Comparison of ENCODE assay signal across 9 cellular contexts in genomic region chr17:29376667-29377268, GRCh38. TPM values are rescaled to one million over a fixed set of nuclear protein-coding genes. Genes with fewer than 3 reads are reported as not detected.
DNase-seq lines count a peak whose midpoint lies in the region; ATAC-seq, FAIRE-seq and TF ChIP-seq lines count a peak whose summit lies in the region.
"Had no signal": no experiment of that assay in that cellular context is flagged by ENCODE, and none has a peak within 500 bp of the region (broad histone marks: within the 10 kb centered on the region; RNA-seq: fewer than 3 reads in every experiment).

No MANE protein-coding gene starts in this region.

- no peaks in the 10 kb centered on the region for H3K9me3 ChIP-seq in IMR-90 (ENCODE audit: control insufficient read depth, insufficient read depth, low read length)
- no peaks in the 10 kb centered on the region for H3K9me3 ChIP-seq in astrocyte (ENCODE audit: insufficient read depth, low read depth, low read length)

- WGBS in IMR-90 (ENCODE audit: extremely low coverage in 2 of 2, insufficient read length in 1 of 2), 2 experiments: no CpG with 5 or more reads among the region's 3 CpGs

- H3K4me2 ChIP-seq in IMR-90 (ENCODE audit: low read depth, low read length) (peak overlapping the region; percentile 62), astrocyte (ENCODE audit: low read length) (peak overlapping the region; percentile 81)

- H3K36me3 Mint-ChIP-seq in astrocyte (ENCODE audit: low read depth, unreplicated experiment): no peaks in the 10 kb centered on the region
- no peaks in the 10 kb centered on the region for H3K36me3 Mint-ChIP-seq in activated CD4-positive, alpha-beta memory T cell treated with anti-CD3 and anti-CD28 coated beads for 36 hours

- BruUV-seq in IMR-90 (replicated peaks; lab: Mats Ljungman, UMichigan): no TSS peak

- H2BK5ac ChIP-seq in IMR-90 (ENCODE audit: low read depth, low read length, poor library complexity, severe bottlenecking): peak overlapping the region; percentile 6

- H3K27me3 ChIP-seq in IMR-90 (ENCODE audit: control insufficient read depth, insufficient read depth, low read length): no peaks in the 10 kb centered on the region
- H3K27me3 ChIP-seq in astrocyte (ENCODE audit: insufficient read depth, low read length): no peaks in the 10 kb centered on the region

- FAIRE-seq in astrocyte (lab: Jason Lieb, UNC): peak; percentile 60
- FAIRE-seq: keratinocyte had no signal

- peak overlapping the region; percentile 97 for H3K27ac Mint-ChIP-seq in astrocyte (ENCODE audit: unreplicated experiment)
- H3K27ac Mint-ChIP-seq in activated CD4-positive, alpha-beta memory T cell treated with anti-CD3 and anti-CD28 coated beads for 36 hours: no peak overlapping the region

- no peak overlapping the region for H2BK120ac ChIP-seq in IMR-90 (ENCODE audit: low read depth, low read length)

- H3K36me3 ChIP-seq in IMR-90 (ENCODE audit: control insufficient read depth, insufficient read depth, low read length): no peaks in the 10 kb centered on the region
- no peaks in the 10 kb centered on the region for H3K36me3 ChIP-seq in astrocyte (ENCODE audit: insufficient read depth, low read length)

- POLR2A ChIA-PET in IMR-90 (lab: Charles Lee; ENCODE audit: unreplicated experiment): no interaction called here
- POLR2A ChIA-PET in activated CD4-positive, alpha-beta memory T cell treated with anti-CD3 and anti-CD28 coated beads for 36 hours (lab: Charles Lee): no interaction called here

- CTCF ChIA-PET in IMR-90 (lab: Yijun Ruan, JAX): interaction anchor here (0.6 to 0.7 kb wide), 2 partner anchors 124 to 253 kb away, joined by 3 read pairs; no protein-coding TSS in a partner anchor
- CTCF ChIA-PET in activated CD4-positive, alpha-beta memory T cell treated with anti-CD3 and anti-CD28 coated beads for 36 hours (lab: Charles Lee): interaction anchor here (1.4 to 1.5 kb wide), 2 partner anchors 9 to 160 kb away, joined by 3 to 4 read pairs; no protein-coding TSS in a partner anchor

- no peak overlapping the region for H4K5ac ChIP-seq in IMR-90 (ENCODE audit: low read depth, low read length)

- dilution Hi-C loops in IMR-90 (cut with HindIII; ENCODE audit: low sequenced_read_pairs, unreplicated experiment): no loop called here

- H3K9me3 Mint-ChIP-seq in astrocyte (ENCODE audit: unreplicated experiment): no peaks in the 10 kb centered on the region
- H3K9me3 Mint-ChIP-seq in activated CD4-positive, alpha-beta memory T cell treated with anti-CD3 and anti-CD28 coated beads for 36 hours: no peaks in the 10 kb centered on the region

- no peak overlapping the region for H3K23ac ChIP-seq in IMR-90 (ENCODE audit: low read depth, low read length)

- 0 out of 2 replicates have a peak overlapping the region, but pooled peaks have one; percentile 38 for H3K9ac ChIP-seq in IMR-90 (ENCODE audit: low read depth, low read length)
- peak overlapping the region; percentile 71 for H3K9ac ChIP-seq in astrocyte (ENCODE audit: low read length)

- TF ChIP-seq POLR2A in IMR-90 (IDR thresholded peaks at IDR 0.05; ENCODE audit: low read depth, low read length): no peak

- no peak overlapping the region for H4K91ac ChIP-seq in IMR-90 (ENCODE audit: insufficient read depth, low read depth, low read length)

- no peak overlapping the region for H2AK5ac ChIP-seq in IMR-90 (ENCODE audit: low read depth, low read length)

- peak overlapping the region; percentile 2; the same call in 1 of the 2 replicates for H3K18ac ChIP-seq in IMR-90 (ENCODE audit: low read depth, low read length)

- H2BK20ac ChIP-seq in IMR-90 (ENCODE audit: low read depth, low read length): no peak overlapping the region

- H3K9me1 ChIP-seq in IMR-90 (ENCODE audit: insufficient read depth, low read length): no peaks in the 10 kb centered on the region

- H3K27me3 Mint-ChIP-seq in astrocyte (ENCODE audit: low read depth, unreplicated experiment): peaks cover 1% of the 10 kb centered on the region
- H3K27me3 Mint-ChIP-seq in activated CD4-positive, alpha-beta memory T cell treated with anti-CD3 and anti-CD28 coated beads for 36 hours: no peaks in the 10 kb centered on the region

- H3K27ac ChIP-seq in IMR-90 (ENCODE audit: insufficient read depth, low read length): peak overlapping the region; percentile 29; the same call in 1 of the 2 replicates
- peak overlapping the region; percentile 61 for H3K27ac ChIP-seq in astrocyte (ENCODE audit: low read depth, low read length)

- H3K4ac ChIP-seq in IMR-90 (ENCODE audit: low read depth, low read length): no peak overlapping the region

- H3K4me1 ChIP-seq in IMR-90 (ENCODE audit: control insufficient read depth, insufficient read depth, low read length) (peaks cover 5% of the 10 kb centered on the region; the same call in 1 of the 2 replicates), astrocyte (ENCODE audit: insufficient read depth, low read length) (peaks cover 9% of the 10 kb centered on the region)

- no peak overlapping the region for H2AK9ac ChIP-seq in IMR-90 (replicated peaks; ENCODE audit: low read depth, low read length, poor library complexity)

- no peaks in the 10 kb centered on the region for H3K79me2 ChIP-seq in astrocyte (ENCODE audit: insufficient read depth, low read length)

- no peaks in the 10 kb centered on the region for H4K20me1 ChIP-seq in IMR-90 (ENCODE audit: insufficient read depth, low read length)
- no peaks in the 10 kb centered on the region for H4K20me1 ChIP-seq in astrocyte (ENCODE audit: insufficient read depth, low read length)

- H3K4me1 Mint-ChIP-seq in astrocyte (ENCODE audit: low read depth, unreplicated experiment): peaks cover 18% of the 10 kb centered on the region
- no peaks in the 10 kb centered on the region for H3K4me1 Mint-ChIP-seq in activated CD4-positive, alpha-beta memory T cell treated with anti-CD3 and anti-CD28 coated beads for 36 hours (ENCODE audit: low read depth)

- intact Hi-C loops in IMR-90 (cut with micrococcal nuclease): loop anchor here (10.0 kb wide), 1 partner anchor 128 kb away; no protein-coding TSS in a partner anchor
- intact Hi-C loops in activated CD4-positive, alpha-beta memory T cell treated with anti-CD3 and anti-CD28 coated beads for 36 hours (cut with micrococcal nuclease): loop anchor here (10.0 kb wide), 1 partner anchor 188 kb away; the partner anchor contains the start of genes ABHD15 and TP53I13

- H2BK15ac ChIP-seq in IMR-90 (ENCODE audit: low read depth, low read length): no peak overlapping the region

- H3K4me3 Mint-ChIP-seq in astrocyte (ENCODE audit: unreplicated experiment): peak overlapping the region; percentile 62
- no peak overlapping the region for H3K4me3 Mint-ChIP-seq in activated CD4-positive, alpha-beta memory T cell treated with anti-CD3 and anti-CD28 coated beads for 36 hours

- H3K4me3 ChIP-seq in IMR-90 (ENCODE audit: insufficient read depth, low read depth, low read length) (no peak overlapping the region), astrocyte (ENCODE audit: insufficient read depth, low read depth, low read length) (peak overlapping the region; percentile 22)

- TF ChIP-seq RAD21 in IMR-90 (IDR thresholded peaks at IDR 0.05; ENCODE audit: low read length): no peak

- H2AFZ ChIP-seq in IMR-90 (replicated peaks; ENCODE audit: low read length, poor library complexity): peak overlapping the region; percentile 80
- peak overlapping the region; percentile 41 for H2AFZ ChIP-seq in astrocyte (ENCODE audit: low read depth, low read length)

- DNase-seq in IMR-90 (peak; percentile 92), astrocyte (ENCODE audit: low read depth) (peak; percentile 81), hippocampal formation (lab: John Stamatoyannopoulos, UW) (peak; percentile 79 to 98), stromal cell of bone marrow (ENCODE audit: low read depth) (peak; percentile 86), NCI-H510A treated with DMSO at 0.1 percent for 48 hours (lab: John Stamatoyannopoulos, UW) (no peak), T-helper 9 cell (no peak)
- no peak for DNase-seq in activated naive CD4-positive, alpha-beta T cell treated with Interleukin-2 at 50 U/mL for 16 hours
- DNase-seq in activated CD4-positive, alpha-beta memory T cell treated with anti-CD3 and anti-CD28 coated beads for 36 hours: no peak

- H3K14ac ChIP-seq in IMR-90 (replicated peaks; ENCODE audit: low read depth, low read length): no peak overlapping the region

- in situ Hi-C loops in IMR-90 (cut with MboI; ENCODE audit: low sequenced_read_pairs): no loop called here

- no peaks in the 10 kb centered on the region for H3K79me1 ChIP-seq in IMR-90 (ENCODE audit: low read depth in 1 of 2, low read length in 2 of 2)

- ATAC-seq in IMR-90 (ENCODE audit: low read depth): peak; percentile 100

- H4K8ac ChIP-seq in IMR-90 (ENCODE audit: low read depth in 2 of 2, low read length in 2 of 2): peak overlapping the region in 1 of 2 experiments; percentile 13; a peak in 1 of 4 replicates

- TF ChIP-seq CTCF in IMR-90 (conservative IDR thresholded peaks at IDR 0.05; ENCODE audit: low read depth, low read length): no peak
- no peak for TF ChIP-seq CTCF in astrocyte (IDR thresholded peaks at IDR 0.05; ENCODE audit: insufficient read depth, low read depth, low read length)

- H3K56ac ChIP-seq in IMR-90 (ENCODE audit: extremely low read depth, insufficient read depth, low read length): no peak overlapping the region

TF ChIP-seq in IMR-90, 13 proteins besides CTCF, POLR2A, EP300 and RAD21:
- TF ChIP-seq CHD1 (IDR thresholded peaks at IDR 0.05; ENCODE audit: low read depth, low read length) (no peak), FOS (IDR thresholded peaks at IDR 0.05; ENCODE audit: low read depth, low read length) (peak; percentile 71), CEBPB (IDR thresholded peaks at IDR 0.05; ENCODE audit: low read depth, low read length) (peak; percentile 39; the same call in 1 of the 2 replicates), SMC3 (IDR thresholded peaks at IDR 0.05; ENCODE audit: low read depth, low read length) (0 out of 2 replicates have a peak, but pooled peaks have one; percentile 3)

RNA-seq across cellular contexts. Expression of gene TAOK1, which starts 13.4 kb away (rescaled TPM):
- total RNA-seq in IMR-90 (2012; rRNA removed): 69.7 and 91.8 TPM in 2 replicates
- 8.1 and 9.8 TPM in 2 replicates for polyA plus RNA-seq in IMR-90 (2012; rRNA removed)
- polyA plus RNA-seq in IMR-90 (2012; cell fraction: cytosol; rRNA removed): 1.4 and 2.0 TPM in 2 replicates
- polyA plus RNA-seq in IMR-90 (2012; cell fraction: nucleus; rRNA removed; ENCODE audit: low replicate concordance): 2.2 and 16.0 TPM in 2 replicates
- 98.2 and 100 TPM in 2 replicates for total RNA-seq in astrocyte
- 10 to 100 TPM; 29.8 to 34.3 TPM for total RNA-seq in activated CD4-positive, alpha-beta memory T cell treated with anti-CD3 and anti-CD28 coated beads for 36 hours

Comparison
In these comparisons a context has a peak if more than half of its experiments do, and no peak if none do; other contexts are left out.
1. DNase-seq: peak in IMR-90 (single experiment), astrocyte (single experiment), hippocampal formation (2 of 2) and stromal cell of bone marrow (single experiment); none in NCI-H510A treated with DMSO at 0.1 percent for 48 hours (single experiment), T-helper 9 cell (single experiment), activated naive CD4-positive, alpha-beta T cell treated with Interleukin-2 at 50 U/mL for 16 hours (single experiment) and activated CD4-positive, alpha-beta memory T cell treated with anti-CD3 and anti-CD28 coated beads for 36 hours (single experiment).